1 cellular context compared by ENCODE assay signal in the genomic region with DNA sequence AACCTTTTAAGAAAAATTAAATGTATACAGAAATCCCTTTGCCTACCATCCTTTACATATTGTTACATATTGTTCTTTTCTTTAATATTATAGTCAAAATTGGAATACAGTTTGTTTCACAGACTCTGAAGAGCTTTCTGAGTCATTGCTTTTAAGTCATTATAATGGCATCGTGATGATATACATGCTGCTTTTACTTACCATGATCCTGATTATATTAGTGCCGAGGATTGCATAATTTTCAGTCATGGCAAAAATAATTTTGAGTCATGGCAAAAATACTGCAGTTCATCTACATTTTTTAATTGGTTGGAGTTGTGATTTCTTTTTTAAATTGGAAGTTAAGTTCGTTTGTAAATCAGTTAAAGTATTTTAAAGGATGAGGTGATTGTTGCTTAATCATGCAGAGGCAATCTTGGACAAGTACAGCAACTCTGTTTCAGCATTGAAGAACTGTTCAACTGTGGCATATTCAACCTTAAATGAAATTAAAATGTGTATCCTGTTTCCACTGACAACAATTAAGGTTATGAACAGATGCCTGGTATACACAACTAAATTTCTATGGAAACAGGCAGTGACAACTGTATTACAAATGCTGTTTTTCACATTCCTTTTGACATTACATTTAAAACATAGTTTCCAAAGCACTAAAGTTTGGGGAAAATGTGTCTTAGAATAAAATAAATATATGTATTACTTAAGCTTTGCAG.
A peak's percentile ranks its signal among the peaks of the same experiment; 100 is the strongest.
TF ChIP-seq lines count a peak whose summit lies in the region.

No MANE protein-coding gene starts in this region.

TF ChIP-seq in SK-N-SH, 30 proteins besides CTCF, POLR2A, EP300 and RAD21:
- TF ChIP-seq ZBTB33 (IDR thresholded peaks at IDR 0.05; ENCODE audit: borderline replicate concordance, low read depth), result no peak
- no peak for TF ChIP-seq NRF1 (IDR thresholded peaks at IDR 0.05; ENCODE audit: low read depth, low read length)
- peak; percentile 59 for TF ChIP-seq FOSL2 (IDR thresholded peaks at IDR 0.05; ENCODE audit: borderline replicate concordance, low read depth)
- TF ChIP-seq SIN3A (IDR thresholded peaks at IDR 0.05; ENCODE audit: borderline replicate concordance, low read depth, low read length), result no peak
- TF ChIP-seq YY1 (IDR thresholded peaks at IDR 0.05; ENCODE audit: low read depth), result no peak
- peak; percentile 40; the same call in 1 of the 2 replicates for TF ChIP-seq MEF2A (IDR thresholded peaks at IDR 0.05; ENCODE audit: borderline replicate concordance, low read depth)
- TF ChIP-seq JUND (IDR thresholded peaks at IDR 0.05), result peak; percentile 34
- TF ChIP-seq, protein P1, sequence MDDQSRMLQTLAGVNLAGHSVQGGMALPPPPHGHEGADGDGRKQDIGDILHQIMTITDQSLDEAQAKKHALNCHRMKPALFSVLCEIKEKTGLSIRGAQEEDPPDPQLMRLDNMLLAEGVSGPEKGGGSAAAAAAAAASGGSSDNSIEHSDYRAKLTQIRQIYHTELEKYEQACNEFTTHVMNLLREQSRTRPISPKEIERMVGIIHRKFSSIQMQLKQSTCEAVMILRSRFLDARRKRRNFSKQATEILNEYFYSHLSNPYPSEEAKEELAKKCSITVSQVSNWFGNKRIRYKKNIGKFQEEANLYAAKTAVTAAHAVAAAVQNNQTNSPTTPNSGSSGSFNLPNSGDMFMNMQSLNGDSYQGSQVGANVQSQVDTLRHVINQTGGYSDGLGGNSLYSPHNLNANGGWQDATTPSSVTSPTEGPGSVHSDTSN (IDR thresholded peaks at IDR 0.05), result peak; percentile 53
- no peak for TF ChIP-seq USF2 (IDR thresholded peaks at IDR 0.05; ENCODE audit: borderline replicate concordance, low read depth, low read length)
- TF ChIP-seq TCF12 (IDR thresholded peaks at IDR 0.05), result peak; percentile 57
